In the genomic region with DNA sequence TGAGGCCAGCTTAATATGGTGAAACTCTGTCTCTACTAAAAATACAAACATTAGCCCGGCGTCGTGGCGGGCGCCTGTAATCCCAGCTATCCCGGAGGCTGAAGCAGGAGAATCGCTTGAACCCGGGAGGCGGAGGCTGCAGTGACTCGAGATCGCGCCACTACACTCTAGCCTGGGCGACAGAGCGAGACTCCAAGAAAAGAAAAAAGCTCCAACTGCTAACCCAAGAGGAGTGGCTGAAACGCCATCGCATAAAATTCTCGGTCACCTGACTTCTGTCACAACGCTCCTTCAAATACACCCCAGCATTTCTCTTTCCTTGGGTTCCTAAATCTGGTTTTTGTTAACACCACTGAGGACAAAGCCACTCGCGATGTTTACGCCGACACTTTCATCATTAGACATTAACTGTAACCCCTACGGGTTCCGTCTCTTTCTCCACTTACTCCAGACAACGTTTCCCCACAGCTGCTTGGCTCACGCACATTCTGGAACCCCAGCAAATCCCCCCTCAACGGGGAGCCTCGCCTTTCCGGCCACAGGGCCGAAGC, we compare ENCODE assay signal across 6 cellular contexts. TPM values are rescaled to one million over a fixed set of nuclear protein-coding genes. Genes with fewer than 3 reads are reported as not detected.
DNase-seq lines count a peak whose midpoint lies in the region; ATAC-seq and TF ChIP-seq lines count a peak whose summit lies in the region.

No MANE protein-coding gene starts in this region.

- BruUV-seq in A673 (replicated peaks; lab: Mats Ljungman, UMichigan) = no TSS peak

- no peaks in the 10 kb centered on the region for H3K27me3 ChIP-seq in A673 (replicated peaks; ENCODE audit: insufficient read depth, low read depth, low read length, poor library complexity)
- no peaks in the 10 kb centered on the region for H3K27me3 ChIP-seq in right atrium auricular region

- CTCF ChIA-PET in A673 (lab: Charles Lee) = no interaction called here

- peaks cover 30% of the 10 kb centered on the region for H3K36me3 ChIP-seq in A673 (ENCODE audit: insufficient read depth, low read length, poor library complexity, severe bottlenecking)
- peaks cover 33% of the 10 kb centered on the region for H3K36me3 ChIP-seq in SK-N-MC (ENCODE audit: insufficient read depth, low read length)
- peaks cover 26% of the 10 kb centered on the region for H3K36me3 ChIP-seq in right atrium auricular region

- peak overlapping the region; percentile 98 for H3K27ac ChIP-seq in A673 (ENCODE audit: low read depth, low read length, poor library complexity, severe bottlenecking)
- peak overlapping the region; percentile 97 for H3K27ac ChIP-seq in SK-N-MC
- peak overlapping the region; percentile 100 for H3K27ac ChIP-seq in right atrium auricular region
- H3K27ac ChIP-seq in temporal lobe (ENCODE audit: low read depth, low read length) = peak overlapping the region; percentile 100

- H3K4me1 ChIP-seq in A673 (ENCODE audit: insufficient read depth, low read length, poor library complexity, severe bottlenecking) (peaks cover 10% of the 10 kb centered on the region), right atrium auricular region (peaks cover 4 to 50% of the 10 kb centered on the region in 2 donors)

- TF ChIP-seq CTCF in A673 (conservative IDR thresholded peaks at IDR 0.05; ENCODE audit: low read depth, low read length) (no peak), right atrium auricular region (IDR thresholded peaks at IDR 0.05) (no peak)

- POLR2A ChIA-PET in A673 (lab: Charles Lee; ENCODE audit: low non-redundant PET) = interaction anchor here (1.0 kb wide), 1 partner anchor 26 kb away, joined by 10 read pairs; the partner anchor contains the start of genes NIF3L1 and PPIL3

- intact Hi-C loops in A673 (cut with micrococcal nuclease; ENCODE audit: unreplicated experiment) = loop anchor here (2.0 kb wide), 1 partner anchor 53 kb away; the partner anchor contains the start of gene BZW1

- peak; percentile 45 for DNase-seq in A673 (ENCODE audit: low spot score)
- no peak for DNase-seq in SK-N-MC (ENCODE audit: low read depth, low spot score)
- no peak for DNase-seq in right atrium auricular region (ENCODE audit: low spot score)

- H3K4me3 ChIP-seq in A673 (ENCODE audit: low read depth, low read length, poor library complexity, severe bottlenecking) = peak overlapping the region; percentile 70
- H3K4me3 ChIP-seq in SK-N-MC = peak overlapping the region; percentile 100
- peak overlapping the region; percentile 96 to 99 for H3K4me3 ChIP-seq in right atrium auricular region

- peak; percentile 1 for ATAC-seq in GM21367 (IDR thresholded peaks at IDR 0.05; ENCODE audit: unreplicated experiment)
- no peak for ATAC-seq in GM18861 (IDR thresholded peaks at IDR 0.05; ENCODE audit: unreplicated experiment)

- no peaks in the 10 kb centered on the region for H3K9me3 ChIP-seq in A673 (ENCODE audit: low read depth, low read length, poor library complexity, severe bottlenecking)
- no peaks in the 10 kb centered on the region for H3K9me3 ChIP-seq in SK-N-MC (ENCODE audit: low read depth, low read length)
- no peaks in the 10 kb centered on the region for H3K9me3 ChIP-seq in right atrium auricular region

- peak overlapping the region; percentile 100 for H3K9ac ChIP-seq in SK-N-MC (ENCODE audit: insufficient read length)

RNA-seq across cellular contexts. Expression of gene CLK1, which starts 0.7 kb away (rescaled TPM):
- 69.6 and 73.3 TPM in 2 replicates for total RNA-seq in A673 (2021)
- 10 to 100 TPM; 41.7 to 62.5 TPM for total RNA-seq in right atrium auricular region
- total RNA-seq in temporal lobe = 168 TPM

RNA-seq across cellular contexts. Expression of gene PPIL3, which starts 25.1 kb away (rescaled TPM):
- total RNA-seq in A673 (2021) (37.2 and 48.3 TPM in 2 replicates), right atrium auricular region (10 to 100 TPM in 1 of 2 donors, 1 to 10 TPM in 1; 6.1 to 22.9 TPM), temporal lobe (33.2 TPM)

RNA-seq across cellular contexts. Expression of gene NIF3L1, which starts 25.4 kb away (rescaled TPM):
- total RNA-seq in A673 (2021) (56.4 and 56.7 TPM in 2 replicates), right atrium auricular region (10 to 100 TPM; 16.1 to 16.6 TPM), temporal lobe (22.9 TPM)

RNA-seq across cellular contexts. Expression of gene BZW1, which starts 52.0 kb away (rescaled TPM):
- 321 and 396 TPM in 2 replicates for total RNA-seq in A673 (2021)
- total RNA-seq in right atrium auricular region = 100 to 1,000 TPM in 1 of 2 donors, 10 to 100 TPM in 1; 58.0 to 131 TPM
- total RNA-seq in temporal lobe = 350 TPM
